ENCODE assay signal across 1 cellular context in genomic region chr11:16408619-16409018, GRCh38.
TF ChIP-seq lines count a peak whose summit lies in the region.

No MANE protein-coding gene starts in this region.

TF ChIP-seq in K562, 482 proteins besides CTCF, POLR2A, EP300 and RAD21 (continued from another document):
- TF ChIP-seq MAZ (CRISPR knock-in tag; conservative IDR thresholded peaks at IDR 0.05 in 1 of 2, IDR thresholded peaks at IDR 0.05 in 1 of 2), result peak in 1 of 2 experiments; percentile 12; a peak in 1 of 4 replicates
- peak; percentile 42 for TF ChIP-seq NFYB (IDR thresholded peaks at IDR 0.05; ENCODE audit: extremely low read depth, insufficient read length)
- no peak for TF ChIP-seq PRMT5 (CRISPR knock-in tag; IDR thresholded peaks at IDR 0.05)
- TF ChIP-seq HMBOX1 (IDR thresholded peaks at IDR 0.05), result peak; percentile 66; the same call in 1 of the 2 replicates
- no peak for TF ChIP-seq ARNT (IDR thresholded peaks at IDR 0.05)
- 0 out of 2 replicates have a peak, but pooled peaks have one; percentile 27 for TF ChIP-seq SMAD4 (CRISPR knock-in tag; conservative IDR thresholded peaks at IDR 0.05)
